In genomic region chr11:117143390-117143789, GRCh38 we compare ENCODE assay signal across 8 cellular contexts. TPM values are rescaled to one million over a fixed set of nuclear protein-coding genes. Genes with fewer than 3 reads are reported as not detected.
DNase-seq lines count a peak whose midpoint lies in the region; ATAC-seq and TF ChIP-seq lines count a peak whose summit lies in the region.

No MANE protein-coding gene starts in this region.

- DNase-seq in Right ventricle myocardium inferior (ENCODE audit: missing footprints) (no peak), cardiac septum (ENCODE audit: low spot score) (no peak), M059J (ENCODE audit: low read depth) (peak; percentile 55), UCSD-AML1 (lab: John Stamatoyannopoulos, UW; ENCODE audit: unreplicated experiment) (peak; percentile 10), dedifferentiated amniotic fluid mesenchymal stem cell (ENCODE audit: extremely low spot score) (peak; percentile 50), left lung (peak in 1 of 2 donors; percentile 64)
- DNase-seq in stimulated activated CD4-positive, alpha-beta T cell treated with anti-CD3 and anti-CD28 coated beads, Interleukin-4, amount 100 ng/mL, for 1 hour: peak; percentile 22

- no peak for TF ChIP-seq CTCF in left lung (IDR thresholded peaks at IDR 0.05)

- ATAC-seq in Right ventricle myocardium inferior: peak; percentile 27
- peak; percentile 73 for ATAC-seq in left lung
- ATAC-seq in HG02678 (IDR thresholded peaks at IDR 0.05; ENCODE audit: unreplicated experiment): no peak

- H3K4me1 ChIP-seq in left lung: peaks cover 6 to 29% of the 10 kb centered on the region in 2 donors

- peak overlapping the region; percentile 97 for H3K4me3 ChIP-seq in left lung

- H3K9me3 ChIP-seq in left lung: no peaks in the 10 kb centered on the region

- peaks cover 0 to 22% of the 10 kb centered on the region in 2 donors for H3K36me3 ChIP-seq in left lung

- H3K27ac ChIP-seq in left lung: peak overlapping the region; percentile 90 to 91

- intact Hi-C loops in Right ventricle myocardium inferior (cut with DNase I) (loop anchor here (5.0 kb wide), 1 partner anchor 34 kb away; the partner anchor contains the start of gene SIDT2), cardiac septum (cut with DNase I) (loop anchor here (5.0 kb wide), 1 partner anchor 89 kb away; the partner anchor contains the start of genes PCSK7 and RNF214), left lung (cut with DNase I) (no loop called here)

- no peaks in the 10 kb centered on the region for H3K27me3 ChIP-seq in left lung

RNA-seq across cellular contexts. Expression of gene PAFAH1B2, which starts 0.7 kb away (rescaled TPM):
- total RNA-seq in Right ventricle myocardium inferior: 52.3 TPM
- total RNA-seq in cardiac septum: 68.9 TPM
- 104 and 152 TPM in 2 replicates for total RNA-seq in M059J (2014; rRNA removed; shearing (Covaris generic))
- 10 to 100 TPM; 78.1 to 82.3 TPM for total RNA-seq in left lung

RNA-seq across cellular contexts. Expression of gene SIDT2, which starts 35.2 kb away (rescaled TPM):
- total RNA-seq in Right ventricle myocardium inferior (26.1 TPM), cardiac septum (25.3 TPM), left lung (100 to 1,000 TPM in 1 of 2 donors, 10 to 100 TPM in 1; 66.1 to 112 TPM)
- 13.6 and 20.1 TPM in 2 replicates for total RNA-seq in M059J (2014; rRNA removed; shearing (Covaris generic))

RNA-seq across cellular contexts. Expression of gene SIK3, which starts 45.2 kb away (rescaled TPM):
- total RNA-seq in Right ventricle myocardium inferior (28.7 TPM), cardiac septum (47.4 TPM), left lung (10 to 100 TPM; 28.0 to 49.6 TPM)
- total RNA-seq in M059J (2014; rRNA removed; shearing (Covaris generic)): 9.6 and 11.0 TPM in 2 replicates

RNA-seq across cellular contexts. Expression of gene TAGLN, which starts 55.8 kb away (rescaled TPM):
- total RNA-seq in Right ventricle myocardium inferior (122 TPM), cardiac septum (317 TPM), left lung (100 to 1,000 TPM; 505 to 763 TPM)
- total RNA-seq in M059J (2014; rRNA removed; shearing (Covaris generic)): 335 and 409 TPM in 2 replicates

Comparison
In these comparisons a context has a peak if more than half of its experiments do, and no peak if none do; other contexts are left out.
1. DNase-seq: peak in M059J (single experiment), UCSD-AML1 (single experiment), dedifferentiated amniotic fluid mesenchymal stem cell (single experiment) and stimulated activated CD4-positive, alpha-beta T cell treated with anti-CD3 and anti-CD28 coated beads, Interleukin-4, amount 100 ng/mL, for 1 hour (single experiment); none in Right ventricle myocardium inferior (single experiment) and cardiac septum (single experiment).
2. intact Hi-C loops: an anchor here in Right ventricle myocardium inferior (5.0 kb wide) and cardiac septum (5.0 kb wide); none called in left lung.